1 cellular context compared by ENCODE assay signal in genomic region chr2:86825728-86826386, GRCh38.
TF ChIP-seq lines count a peak whose summit lies in the region.

No MANE protein-coding gene starts in this region.

TF ChIP-seq in WTC11, 78 proteins besides CTCF, POLR2A, EP300 and RAD21 (continued from another document):
- TF ChIP-seq, protein P1, sequence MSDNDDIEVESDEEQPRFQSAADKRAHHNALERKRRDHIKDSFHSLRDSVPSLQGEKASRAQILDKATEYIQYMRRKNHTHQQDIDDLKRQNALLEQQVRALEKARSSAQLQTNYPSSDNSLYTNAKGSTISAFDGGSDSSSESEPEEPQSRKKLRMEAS (CRISPR knock-in tag; IDR thresholded peaks at IDR 0.05), result no peak
- TF ChIP-seq USF2 (CRISPR knock-in tag; IDR thresholded peaks at IDR 0.05), result no peak
TF ChIP-seq in WTC11: peak in this region for 0.
